In genomic region chr22:42072606-42073330, GRCh38 we compare ENCODE assay signal across 9 cellular contexts. TPM values are rescaled to one million over a fixed set of nuclear protein-coding genes. Genes with fewer than 3 reads are reported as not detected.
A peak's percentile ranks its signal among the peaks of the same experiment; 100 is the strongest.
DNase-seq lines count a peak whose midpoint lies in the region; ATAC-seq and TF ChIP-seq lines count a peak whose summit lies in the region.
"Had no signal": no experiment of that assay in that cellular context is flagged by ENCODE, and none has a peak within 500 bp of the region (broad histone marks: within the 10 kb centered on the region; RNA-seq: fewer than 3 reads in every experiment).

No MANE protein-coding gene starts in this region.

- peaks cover 7% of the 10 kb centered on the region for H3K36me3 Mint-ChIP-seq in activated CD4-positive, alpha-beta T cell treated with anti-CD3 and anti-CD28 coated beads, Interleukin-2, amount 10 ng/mL, durations not matched to agents 7 days and 5 days (ENCODE audit: low read depth)

- CTCF ChIA-PET in activated CD4-positive, alpha-beta T cell treated with anti-CD3 and anti-CD28 coated beads, Interleukin-2, amount 10 ng/mL, durations not matched to agents 7 days and 5 days (lab: Charles Lee): no interaction called here

- H3K9me3 ChIP-seq in sigmoid colon (no peaks in the 10 kb centered on the region), ascending aorta (no peaks in the 10 kb centered on the region)

- peak; percentile 24 for TF ChIP-seq CTCF in choroid plexus epithelial cell (conservative IDR thresholded peaks at IDR 0.05; ENCODE audit: low read depth, low read length)
- no peak for TF ChIP-seq CTCF in sigmoid colon (IDR thresholded peaks at IDR 0.05)
- no peak for TF ChIP-seq CTCF in ascending aorta (IDR thresholded peaks at IDR 0.05)

- H3K4me1 Mint-ChIP-seq in activated CD4-positive, alpha-beta T cell treated with anti-CD3 and anti-CD28 coated beads, Interleukin-2, amount 10 ng/mL, durations not matched to agents 7 days and 5 days: peaks cover 48% of the 10 kb centered on the region

- WGBS in sigmoid colon, 2 donors: 96% methylated on average over 8 of the region's 8 CpGs

- no peaks in the 10 kb centered on the region for H3K9me3 Mint-ChIP-seq in activated CD4-positive, alpha-beta T cell treated with anti-CD3 and anti-CD28 coated beads, Interleukin-2, amount 10 ng/mL, durations not matched to agents 7 days and 5 days

- H3K27me3 ChIP-seq in sigmoid colon (no peaks in the 10 kb centered on the region), ascending aorta (no peaks in the 10 kb centered on the region)

- H3K36me3 ChIP-seq in sigmoid colon (peaks cover under 1 to 25% (median 7%) of the 10 kb centered on the region in 4 donors), ascending aorta (peaks cover 6 to 13% of the 10 kb centered on the region in 2 donors)

- peak overlapping the region; percentile 62 for H3K27ac Mint-ChIP-seq in activated CD4-positive, alpha-beta T cell treated with anti-CD3 and anti-CD28 coated beads, Interleukin-2, amount 10 ng/mL, durations not matched to agents 7 days and 5 days

- intact Hi-C loops in sigmoid colon (cut with DNase I) (loop anchor here (10.0 kb wide), 1 partner anchor 388 kb away; the partner anchor contains the start of gene SNU13), ascending aorta (cut with DNase I) (loop anchor here (5.0 to 10.0 kb wide), 2 partner anchors 125 to 1112 kb away; partner anchors contain the start of genes CENPM and TTLL12)

- TF ChIP-seq POLR2A in sigmoid colon (IDR thresholded peaks at IDR 0.05): no peak

- no peak for DNase-seq in activated CD4-positive, alpha-beta T cell treated with anti-CD3 and anti-CD28 coated beads, Interleukin-2, amount 10 ng/mL, durations not matched to agents 7 days and 5 days
- no peak for DNase-seq in activated CD4-positive, alpha-beta T cell treated with anti-CD3 and anti-CD28 coated beads for 4 hours
- DNase-seq in RKO (ENCODE audit: low spot score) (peak; percentile 62), choroid plexus epithelial cell (ENCODE audit: low read depth) (no peak), sigmoid colon (no peak), ascending aorta (ENCODE audit: low spot score in 2 of 2) (no peak), NCI-H2029 treated with DMSO at 0.1 percent for 48 hours (lab: John Stamatoyannopoulos, UW) (no peak)
- DNase-seq: NCI-H748 treated with DMSO at 0.1 percent for 48 hours had no signal

- H3K4me1 ChIP-seq in sigmoid colon (peaks cover 0 to 52% (median 44%) of the 10 kb centered on the region in 4 donors), ascending aorta (peaks cover 0 to 32% of the 10 kb centered on the region in 2 donors)

- TF ChIP-seq EP300 in sigmoid colon (IDR thresholded peaks at IDR 0.05): no peak

- POLR2A ChIA-PET in activated CD4-positive, alpha-beta T cell treated with anti-CD3 and anti-CD28 coated beads, Interleukin-2, amount 10 ng/mL, durations not matched to agents 7 days and 5 days (lab: Charles Lee): no interaction called here

- H3K27ac ChIP-seq in sigmoid colon: peak overlapping the region in 3 of 4 donors; percentile 17 to 93 (median 18)
- no peak overlapping the region for H3K27ac ChIP-seq in ascending aorta

- H3K4me3 ChIP-seq in choroid plexus epithelial cell (ENCODE audit: low read depth, low read length): no peak overlapping the region
- H3K4me3 ChIP-seq in sigmoid colon: no peak overlapping the region
- H3K4me3 ChIP-seq in ascending aorta: no peak overlapping the region

- H3K27me3 Mint-ChIP-seq in activated CD4-positive, alpha-beta T cell treated with anti-CD3 and anti-CD28 coated beads, Interleukin-2, amount 10 ng/mL, durations not matched to agents 7 days and 5 days: no peaks in the 10 kb centered on the region

- no peak for ATAC-seq in GM21786 (IDR thresholded peaks at IDR 0.05; ENCODE audit: unreplicated experiment)

- peak overlapping the region; percentile 49 for H3K4me3 Mint-ChIP-seq in activated CD4-positive, alpha-beta T cell treated with anti-CD3 and anti-CD28 coated beads, Interleukin-2, amount 10 ng/mL, durations not matched to agents 7 days and 5 days

RNA-seq across cellular contexts. Expression of gene PHETA2, which starts 1.3 kb away (rescaled TPM):
- 1 to 10 TPM; 1.8 to 2.6 TPM for total RNA-seq in activated CD4-positive, alpha-beta T cell treated with anti-CD3 and anti-CD28 coated beads, Interleukin-2, amount 10 ng/mL, durations not matched to agents 7 days and 5 days
- total RNA-seq in sigmoid colon (10 to 100 TPM; 13.8 to 18.0 (median 15.6) TPM), ascending aorta (41.5 TPM)
- polyA plus RNA-seq in sigmoid colon: 10 to 100 TPM; 13.2 to 17.4 (median 13.4) TPM

RNA-seq across cellular contexts. Expression of gene NAGA, which starts 2.2 kb away (rescaled TPM):
- total RNA-seq in activated CD4-positive, alpha-beta T cell treated with anti-CD3 and anti-CD28 coated beads, Interleukin-2, amount 10 ng/mL, durations not matched to agents 7 days and 5 days: 10 to 100 TPM; 22.4 to 23.0 TPM
- 10 to 100 TPM; 18.6 to 28.6 (median 21.7) TPM for total RNA-seq in sigmoid colon
- 10 to 100 TPM in 2 of 3 donors, 1 to 10 TPM in 1; 6.6 to 27.7 (median 20.1) TPM for polyA plus RNA-seq in sigmoid colon
- total RNA-seq in ascending aorta: 52.3 TPM

RNA-seq across cellular contexts. Expression of gene SMDT1, which starts 6.7 kb away (rescaled TPM):
- total RNA-seq in activated CD4-positive, alpha-beta T cell treated with anti-CD3 and anti-CD28 coated beads, Interleukin-2, amount 10 ng/mL, durations not matched to agents 7 days and 5 days: 10 to 100 TPM; 62.4 to 95.6 TPM
- total RNA-seq in sigmoid colon (10 to 100 TPM; 12.1 to 23.9 (median 21.9) TPM), ascending aorta (1.3 TPM)
- polyA plus RNA-seq in sigmoid colon: 100 to 1,000 TPM in 2 of 3 donors, 10 to 100 TPM in 1; 87.4 to 187 (median 181) TPM

RNA-seq across cellular contexts. Expression of gene NDUFA6, which starts 17.8 kb away (rescaled TPM):
- total RNA-seq in activated CD4-positive, alpha-beta T cell treated with anti-CD3 and anti-CD28 coated beads, Interleukin-2, amount 10 ng/mL, durations not matched to agents 7 days and 5 days: 10 to 100 TPM; 85.9 to 89.8 TPM
- total RNA-seq in sigmoid colon (100 to 1,000 TPM in 1 of 4 donors, 10 to 100 TPM in 3; 61.8 to 104 (median 82.6) TPM), ascending aorta (23.9 TPM)
- 100 to 1,000 TPM; 112 to 248 (median 161) TPM for polyA plus RNA-seq in sigmoid colon

RNA-seq across cellular contexts. Expression of gene CYP2D6, which starts 57.8 kb away (rescaled TPM):
- 1 to 10 TPM; 5.0 to 6.6 TPM for total RNA-seq in activated CD4-positive, alpha-beta T cell treated with anti-CD3 and anti-CD28 coated beads, Interleukin-2, amount 10 ng/mL, durations not matched to agents 7 days and 5 days
- under 1 TPM in 2 of 4 donors, not detected in 2; 0.36 to 0.81 TPM for total RNA-seq in sigmoid colon
- 1 to 10 TPM in 2 of 3 donors, not detected in 1; 1.6 to 3.7 TPM for polyA plus RNA-seq in sigmoid colon
- total RNA-seq in ascending aorta: 0.53 TPM

Comparison
In these comparisons a context has a peak if more than half of its experiments do, and no peak if none do; other contexts are left out.
1. H3K27ac ChIP-seq: peak in sigmoid colon (3 of 4); none in ascending aorta (0 of 2).
2. RNA of gene PHETA2, which starts 1.3 kb away (total RNA-seq): 41.5 TPM in ascending aorta (single experiment) and 13.8 to 18.0 TPM in sigmoid colon; 1.8 to 2.6 TPM in activated CD4-positive, alpha-beta T cell treated with anti-CD3 and anti-CD28 coated beads, Interleukin-2, amount 10 ng/mL, durations not matched to agents 7 days and 5 days; every median in the first group is over 4 times any median in the second.